22 cellular contexts compared by ENCODE assay signal in genomic region chr5:154895606-154896561, GRCh38. TPM values are rescaled to one million over a fixed set of nuclear protein-coding genes. Genes with fewer than 3 reads are reported as not detected.
DNase-seq lines count a peak whose midpoint lies in the region; ATAC-seq and TF ChIP-seq lines count a peak whose summit lies in the region.
"Had no signal": no experiment of that assay in that cellular context is flagged by ENCODE, and none has a peak within 500 bp of the region (broad histone marks: within the 10 kb centered on the region; RNA-seq: fewer than 3 reads in every experiment).

No MANE protein-coding gene starts in this region.

- no peaks in the 10 kb centered on the region for H3K9me3 ChIP-seq in left ventricle myocardium inferior (replicated peaks)
- H3K9me3 ChIP-seq in heart right ventricle: no peaks in the 10 kb centered on the region
- H3K9me3 ChIP-seq in mucosa of descending colon: no peaks in the 10 kb centered on the region
- H3K9me3 ChIP-seq in upper lobe of left lung: no peaks in the 10 kb centered on the region
- H3K9me3 ChIP-seq in A673 (ENCODE audit: low read depth, low read length, poor library complexity, severe bottlenecking): no peaks in the 10 kb centered on the region
- H3K9me3 ChIP-seq: BE2C, Peyer's patch had no signal

- peaks cover 94% of the 10 kb centered on the region for H3K36me3 ChIP-seq in left ventricle myocardium inferior
- H3K36me3 ChIP-seq in heart right ventricle: peaks cover 0 to 100% (median 63%) of the 10 kb centered on the region in 9 donors
- peaks cover 3% of the 10 kb centered on the region for H3K36me3 ChIP-seq in mucosa of descending colon (ENCODE audit: low read depth)
- peaks cover 8 to 86% (median 42%) of the 10 kb centered on the region in 4 donors for H3K36me3 ChIP-seq in upper lobe of left lung
- H3K36me3 ChIP-seq in A673 (ENCODE audit: insufficient read depth, low read length, poor library complexity, severe bottlenecking): peaks cover 83% of the 10 kb centered on the region

- H3K27me3 ChIP-seq in left ventricle myocardium inferior (ENCODE audit: low read depth) (no peaks in the 10 kb centered on the region), heart right ventricle (no peaks in the 10 kb centered on the region), upper lobe of left lung (no peaks in the 10 kb centered on the region), A673 (replicated peaks; ENCODE audit: insufficient read depth, low read depth, low read length, poor library complexity) (no peaks in the 10 kb centered on the region)
- H3K27me3 ChIP-seq: BE2C, Peyer's patch had no signal

- H3K27ac ChIP-seq in left ventricle myocardium inferior (replicated peaks) (peak overlapping the region; percentile 18), heart right ventricle (no peak overlapping the region), upper lobe of left lung (peak overlapping the region in 3 of 4 donors; percentile 4 to 16 (median 12)), A673 (ENCODE audit: low read depth, low read length, poor library complexity, severe bottlenecking) (no peak overlapping the region)
- H3K27ac ChIP-seq: 22Rv1 had no signal

- no peak for TF ChIP-seq EP300 in upper lobe of left lung (IDR thresholded peaks at IDR 0.05)

- H3K4me3 ChIP-seq in left ventricle myocardium inferior: no peak overlapping the region
- no peak overlapping the region for H3K4me3 ChIP-seq in heart right ventricle
- H3K4me3 ChIP-seq in mucosa of descending colon: no peak overlapping the region
- H3K4me3 ChIP-seq in upper lobe of left lung: peak overlapping the region in 1 of 4 donors; percentile 8
- no peak overlapping the region for H3K4me3 ChIP-seq in A673 (ENCODE audit: low read depth, low read length, poor library complexity, severe bottlenecking)
- H3K4me3 ChIP-seq: Peyer's patch had no signal

- ATAC-seq in heart right ventricle (no peak), mucosa of descending colon (peak; percentile 68), upper lobe of left lung (ENCODE audit: low FRiP score in 2 of 2) (no peak)
- ATAC-seq: Right ventricle myocardium inferior had no signal

- no peak for TF ChIP-seq POLR2A in upper lobe of left lung (IDR thresholded peaks at IDR 0.05)

- POLR2A ChIA-PET in A673 (lab: Charles Lee; ENCODE audit: low non-redundant PET): no interaction called here

- DNase-seq in DMS153 (lab: John Stamatoyannopoulos, UW) (peak; percentile 22), DMS153 treated with DMSO at 0.1 percent for 48 hours (lab: John Stamatoyannopoulos, UW; ENCODE audit: unreplicated experiment) (no peak), left ventricle myocardium inferior (no peak), heart right ventricle (no peak), mucosa of descending colon (no peak), upper lobe of left lung (no peak), EL (no peak), A673 (ENCODE audit: low spot score) (no peak)
- DNase-seq: BE2C; CD4-positive, CD25-positive, alpha-beta regulatory T cell; COR-L47; DMS 273 treated with DMSO at 0.1 percent for 48 hours; IMR-90; Karpas-422; NCI-H1417 treated with DMSO at 0.1 percent for 48 hours; NCI-H2029 treated with DMSO at 0.1 percent for 48 hours; NCI-H510A; NCI-H748 treated with DMSO at 0.1 percent for 48 hours; NK-92 treated with Interleukin-12 subunit alpha and Interleukin-12 subunit beta, amount 100 ng/mL, for 24 hours; Peyer's patch had no signal

- intact Hi-C loops in left ventricle myocardium inferior (cut with micrococcal nuclease): no loop called here
- intact Hi-C loops in heart right ventricle (cut with DNase I): no loop called here
- intact Hi-C loops in mucosa of descending colon (cut with DNase I, micrococcal nuclease): no loop called here
- intact Hi-C loops in A673 (cut with micrococcal nuclease; ENCODE audit: unreplicated experiment): no loop called here

- H3K4me1 ChIP-seq in left ventricle myocardium inferior: peaks cover 7% of the 10 kb centered on the region
- H3K4me1 ChIP-seq in heart right ventricle: no peaks in the 10 kb centered on the region
- no peaks in the 10 kb centered on the region for H3K4me1 ChIP-seq in mucosa of descending colon (ENCODE audit: low read depth)
- H3K4me1 ChIP-seq in upper lobe of left lung: peaks cover 12 to 24% (median 21%) of the 10 kb centered on the region in 4 donors
- no peaks in the 10 kb centered on the region for H3K4me1 ChIP-seq in A673 (ENCODE audit: insufficient read depth, low read length, poor library complexity, severe bottlenecking)
- H3K4me1 ChIP-seq: BE2C, Peyer's patch had no signal

- BruUV-seq in A673 (replicated peaks; lab: Mats Ljungman, UMichigan): no TSS peak

- no peak for TF ChIP-seq CTCF in left ventricle myocardium inferior (IDR thresholded peaks at IDR 0.05; ENCODE audit: borderline replicate concordance)
- TF ChIP-seq CTCF in heart right ventricle (IDR thresholded peaks at IDR 0.05): no peak
- no peak for TF ChIP-seq CTCF in mucosa of descending colon (IDR thresholded peaks at IDR 0.05)
- no peak for TF ChIP-seq CTCF in upper lobe of left lung (IDR thresholded peaks at IDR 0.05)
- no peak for TF ChIP-seq CTCF in A673 (conservative IDR thresholded peaks at IDR 0.05; ENCODE audit: low read depth, low read length)

- 91% methylated on average over 14 of the region's 14 CpGs for WGBS in heart right ventricle, 2 donors
- WGBS in upper lobe of left lung, 2 donors: 78 to 84% methylated on average over 14 of the region's 14 CpGs

- CTCF ChIA-PET in A673 (lab: Charles Lee): no interaction called here

RNA-seq across cellular contexts. Expression of gene CNOT8, which starts 37.5 kb away (rescaled TPM):
- 23.3 TPM for total RNA-seq in left ventricle myocardium inferior
- 10 to 100 TPM; 20.9 to 29.8 (median 21.9) TPM for total RNA-seq in heart right ventricle
- polyA plus RNA-seq in heart right ventricle: 10 to 100 TPM; 22.2 to 24.4 TPM
- 10 to 100 TPM; 55.4 to 60.3 (median 58.9) TPM for total RNA-seq in mucosa of descending colon
- total RNA-seq in upper lobe of left lung: 100 to 1,000 TPM in 1 of 6 donors, 10 to 100 TPM in 5; 54.5 to 189 (median 87.6) TPM
- 45.2 and 50.2 TPM in 2 replicates for total RNA-seq in A673 (2021)

RNA-seq across cellular contexts. Expression of gene GEMIN5, which starts 42.1 kb away (rescaled TPM):
- total RNA-seq in left ventricle myocardium inferior: 14.0 TPM
- total RNA-seq in heart right ventricle: 10 to 100 TPM; 12.7 to 18.5 (median 16.0) TPM
- polyA plus RNA-seq in heart right ventricle: 1 to 10 TPM; 4.1 to 5.3 TPM
- total RNA-seq in mucosa of descending colon: 10 to 100 TPM in 1 of 3 donors, 1 to 10 TPM in 2; 6.8 to 15.5 (median 9.3) TPM
- 10 to 100 TPM in 5 of 6 donors, 1 to 10 TPM in 1; 6.5 to 15.6 (median 14.9) TPM for total RNA-seq in upper lobe of left lung
- total RNA-seq in A673 (2021): 42.5 and 50.6 TPM in 2 replicates

RNA-seq across cellular contexts. Expression of gene MRPL22, which starts 45.0 kb away (rescaled TPM):
- total RNA-seq in left ventricle myocardium inferior: 78.4 TPM
- 10 to 100 TPM; 57.1 to 85.3 (median 70.5) TPM for total RNA-seq in heart right ventricle
- polyA plus RNA-seq in heart right ventricle: 100 to 1,000 TPM; 106 to 109 TPM
- total RNA-seq in mucosa of descending colon: 10 to 100 TPM; 30.0 to 50.9 (median 36.0) TPM
- 10 to 100 TPM in 5 of 6 donors, 1 to 10 TPM in 1; 7.3 to 34.0 (median 30.3) TPM for total RNA-seq in upper lobe of left lung
- total RNA-seq in A673 (2021): 143 and 147 TPM in 2 replicates

RNA-seq across cellular contexts. Expression of gene FAXDC2, which starts 45.5 kb away (rescaled TPM):
- total RNA-seq in left ventricle myocardium inferior (23.5 TPM), heart right ventricle (10 to 100 TPM; 13.9 to 31.5 (median 21.5) TPM), mucosa of descending colon (10 to 100 TPM; 18.1 to 55.9 (median 20.9) TPM), upper lobe of left lung (100 to 1,000 TPM in 1 of 6 donors, 10 to 100 TPM in 5; 41.7 to 147 (median 60.2) TPM), A673 (2021) (0.44 TPM in 1 of 2 replicates, not detected in the other)
- polyA plus RNA-seq in heart right ventricle: 10 to 100 TPM in 1 of 2 donors, 1 to 10 TPM in 1; 4.8 to 17.6 TPM

Comparison
In these comparisons a context has a peak if more than half of its experiments do, and no peak if none do; other contexts are left out.
1. H3K27ac ChIP-seq: peak in left ventricle myocardium inferior (single experiment) and upper lobe of left lung (3 of 4); none in heart right ventricle (0 of 10) and A673 (single experiment).